ENCODE assay signal across 1 cellular context in genomic region chr20:32231245-32231644, GRCh38.
TF ChIP-seq lines count a peak whose summit lies in the region.

No MANE protein-coding gene starts in this region.

TF ChIP-seq in IMR-90, 13 proteins besides CTCF, POLR2A, EP300 and RAD21:
- no peak for TF ChIP-seq MXI1 (IDR thresholded peaks at IDR 0.05; ENCODE audit: borderline replicate concordance, low read depth, low read length)
- TF ChIP-seq BHLHE40 (IDR thresholded peaks at IDR 0.05; ENCODE audit: low read depth, low read length), result no peak
- TF ChIP-seq SMC3 (IDR thresholded peaks at IDR 0.05; ENCODE audit: low read depth, low read length), result no peak
- TF ChIP-seq RCOR1 (IDR thresholded peaks at IDR 0.05; ENCODE audit: insufficient replicate concordance, low read length), result no peak
- no peak for TF ChIP-seq MAZ (IDR thresholded peaks at IDR 0.05; ENCODE audit: borderline replicate concordance, low read depth, low read length)
- no peak for TF ChIP-seq FOS (IDR thresholded peaks at IDR 0.05; ENCODE audit: low read depth, low read length)
- no peak for TF ChIP-seq USF2 (IDR thresholded peaks at IDR 0.05; ENCODE audit: low read depth, low read length)
- no peak for TF ChIP-seq CHD1 (IDR thresholded peaks at IDR 0.05; ENCODE audit: low read depth, low read length)
- no peak for TF ChIP-seq CEBPB (IDR thresholded peaks at IDR 0.05; ENCODE audit: low read depth, low read length)
- no peak for TF ChIP-seq RFX5 (IDR thresholded peaks at IDR 0.05; ENCODE audit: low read depth, low read length)
- no peak for TF ChIP-seq MAFK (IDR thresholded peaks at IDR 0.05; ENCODE audit: low read depth, low read length)
- no peak for TF ChIP-seq NFE2L2 (IDR thresholded peaks at IDR 0.05; ENCODE audit: low read depth, low read length)
